ENCODE assay signal across 8 cellular contexts in the genomic region with DNA sequence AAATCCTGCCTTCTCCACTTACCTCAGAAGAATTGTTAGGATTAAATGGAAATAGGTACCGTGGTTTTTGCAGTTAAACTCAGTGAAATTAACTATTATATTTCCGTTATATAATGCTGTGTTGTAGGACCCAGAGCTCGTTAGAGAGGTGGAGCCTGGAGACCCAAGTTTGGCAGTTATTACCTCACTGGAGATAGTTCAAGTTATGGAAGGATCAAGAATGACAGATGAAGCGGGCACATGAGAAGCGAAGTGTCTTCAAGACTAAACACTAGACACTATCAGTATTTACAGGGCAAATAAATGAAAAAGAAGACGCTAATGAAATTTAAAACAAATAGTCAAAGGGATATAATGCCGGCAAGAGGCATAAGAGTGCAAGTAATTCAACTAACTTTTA. TPM values are rescaled to one million over a fixed set of nuclear protein-coding genes. Genes with fewer than 3 reads are reported as not detected.
DNase-seq lines count a peak whose midpoint lies in the region; TF ChIP-seq lines count a peak whose summit lies in the region.

No MANE protein-coding gene starts in this region.

- H3K4me3 ChIP-seq in GM12864 (ENCODE audit: low read depth, low read length): peak overlapping the region; percentile 66
- H3K4me3 ChIP-seq in Peyer's patch: peak overlapping the region; percentile 67 to 84 (median 80)
- H3K4me3 ChIP-seq in epithelial cell of proximal tubule (ENCODE audit: low read depth, low read length): peak overlapping the region; percentile 69
- peak overlapping the region; percentile 90 for H3K4me3 ChIP-seq in trophoblast cell (ENCODE audit: low read depth, low read length)

- no peak overlapping the region for H2BK5ac ChIP-seq in trophoblast cell (ENCODE audit: low read depth, low read length, poor library complexity)

- H2AK5ac ChIP-seq in trophoblast cell (ENCODE audit: low read length): no peak overlapping the region

- DNase-seq in GM12864 (ENCODE audit: low read depth) (no peak), Peyer's patch (no peak), epithelial cell of proximal tubule (ENCODE audit: low read depth) (no peak), trophoblast cell (peak in 1 of 2 donors; percentile 3), NCI-H1436 (lab: John Stamatoyannopoulos, UW) (no peak), NCI-H226 (no peak), iPS-NIHi7 (ENCODE audit: extremely low spot score) (no peak)
- DNase-seq in activated CD4-positive, CD25-positive, alpha-beta regulatory T cell treated with anti-CD3 and anti-CD28 coated beads, Interleukin-2, amount 50 U/mL, for 72 hours: no peak

- no peaks in the 10 kb centered on the region for H3K9me3 ChIP-seq in Peyer's patch
- no peaks in the 10 kb centered on the region for H3K9me3 ChIP-seq in trophoblast cell (ENCODE audit: insufficient read depth, low read depth, low read length)

- H4K8ac ChIP-seq in trophoblast cell (ENCODE audit: low read depth, low read length): no peak overlapping the region

- no peak overlapping the region for H2AFZ ChIP-seq in trophoblast cell (ENCODE audit: insufficient read depth, low read length, poor library complexity)

- H3K36me3 ChIP-seq in Peyer's patch: no peaks in the 10 kb centered on the region
- H3K36me3 ChIP-seq in trophoblast cell (ENCODE audit: control insufficient read depth in 1 of 2, insufficient read depth in 2 of 2, low read length in 2 of 2): no peaks in the 10 kb centered on the region

- no CpG with 5 or more reads among the region's 7 CpGs for WGBS in trophoblast cell (ENCODE audit: extremely low coverage, insufficient coverage, insufficient read length)

- H3K27ac ChIP-seq in Peyer's patch: peak overlapping the region; percentile 84 to 88 (median 87)
- no peak overlapping the region for H3K27ac ChIP-seq in trophoblast cell (ENCODE audit: low read depth, low read length)

- TF ChIP-seq CTCF in GM12864 (IDR thresholded peaks at IDR 0.05; ENCODE audit: low read depth, low read length, missing control alignments) (no peak), Peyer's patch (IDR thresholded peaks at IDR 0.05) (no peak), epithelial cell of proximal tubule (conservative IDR thresholded peaks at IDR 0.05; ENCODE audit: low read depth, low read length) (no peak)

- peaks cover 7% of the 10 kb centered on the region for H3K79me1 ChIP-seq in trophoblast cell (ENCODE audit: low read length)

- no peak overlapping the region for H2BK12ac ChIP-seq in trophoblast cell (ENCODE audit: low read length)

- peaks cover 0 to 22% (median 6%) of the 10 kb centered on the region in 4 donors for H3K4me1 ChIP-seq in Peyer's patch
- H3K4me1 ChIP-seq in trophoblast cell (ENCODE audit: control insufficient read depth in 1 of 2, insufficient read depth in 2 of 2, low read length in 2 of 2): no peaks in the 10 kb centered on the region

- peaks cover 3% of the 10 kb centered on the region for H3K79me2 ChIP-seq in trophoblast cell (ENCODE audit: control insufficient read depth, insufficient read depth, low read length, poor library complexity)

- no peak overlapping the region for H3K23ac ChIP-seq in trophoblast cell (ENCODE audit: low read length)

- H3K18ac ChIP-seq in trophoblast cell (ENCODE audit: low read length): no peak overlapping the region

- no peak overlapping the region for H4K12ac ChIP-seq in trophoblast cell (ENCODE audit: low read depth, low read length)

- no peak for TF ChIP-seq POLR2A in Peyer's patch (IDR thresholded peaks at IDR 0.05)

- H3K4ac ChIP-seq in trophoblast cell (ENCODE audit: low read depth, low read length): peak overlapping the region; percentile 88

- peak overlapping the region; percentile 56 for H3K4me2 ChIP-seq in trophoblast cell (ENCODE audit: low read length)

- no peak overlapping the region for H3K14ac ChIP-seq in trophoblast cell (ENCODE audit: low read length)

- no peak overlapping the region for H4K91ac ChIP-seq in trophoblast cell (ENCODE audit: low read depth, low read length)

- no peaks in the 10 kb centered on the region for H3K27me3 ChIP-seq in Peyer's patch
- H3K27me3 ChIP-seq in trophoblast cell (ENCODE audit: insufficient read depth, low read length): no peaks in the 10 kb centered on the region

- no peak overlapping the region for H2BK120ac ChIP-seq in trophoblast cell (ENCODE audit: insufficient read depth, low read length, poor library complexity)

- no peak overlapping the region for H3K9ac ChIP-seq in trophoblast cell (ENCODE audit: low read length)

RNA-seq across cellular contexts. Expression of a gene that starts 0.9 kb away (rescaled TPM):
- total RNA-seq in Peyer's patch (10 to 100 TPM; 11.3 to 42.1 (median 15.2) TPM), epithelial cell of proximal tubule (10.5 and 16.5 TPM in 2 replicates)
- 20.7 and 21.2 TPM in 2 replicates for polyA plus RNA-seq in trophoblast cell (2013)
